In genomic region chr20:13786143-13786828, GRCh38 we compare ENCODE assay signal across 8 cellular contexts. TPM values are rescaled to one million over a fixed set of nuclear protein-coding genes. Genes with fewer than 3 reads are reported as not detected.
DNase-seq lines count a peak whose midpoint lies in the region; ATAC-seq and TF ChIP-seq lines count a peak whose summit lies in the region.

No MANE protein-coding gene starts in this region.

- peak overlapping the region; percentile 92 for H3K4me3 Mint-ChIP-seq in activated CD4-positive, alpha-beta T cell treated with anti-CD3 and anti-CD28 coated beads, Interleukin-2, amount 10 ng/mL, durations not matched to agents 24 days and 14 days
- peak overlapping the region; percentile 95 for H3K4me3 Mint-ChIP-seq in activated CD8-positive, alpha-beta T cell treated with anti-CD3 and anti-CD28 coated beads, Interleukin-2, amount 10 ng/mL, durations not matched to agents 7 days and 5 days

- H3K4me3 ChIP-seq in iPS-18c (ENCODE audit: insufficient read depth, low read depth, low read length) (peak overlapping the region; percentile 85), stomach smooth muscle (ENCODE audit: low read length in 2 of 2) (peak overlapping the region; percentile 69 to 97)

- intact Hi-C loops in activated CD4-positive, alpha-beta T cell treated with anti-CD3 and anti-CD28 coated beads, Interleukin-2, amount 10 ng/mL, durations not matched to agents 24 days and 14 days (cut with micrococcal nuclease): loop anchor here (10.0 kb wide), 1 partner anchor 561 kb away; the partner anchor contains the start of gene ISM1

- no peak for DNase-seq in activated CD4-positive, alpha-beta T cell treated with anti-CD3 and anti-CD28 coated beads, Interleukin-2, amount 10 ng/mL, durations not matched to agents 24 days and 14 days
- DNase-seq in activated CD4-positive, alpha-beta T cell treated with anti-CD3 and anti-CD28 coated beads for 1 hour: no peak
- no peak for DNase-seq in activated CD8-positive, alpha-beta T cell treated with anti-CD3 and anti-CD28 coated beads, Interleukin-2, amount 10 ng/mL, durations not matched to agents 7 days and 5 days
- no peak for DNase-seq in SHP77 (lab: John Stamatoyannopoulos, UW)
- DNase-seq in GM10248 (ENCODE audit: extremely low spot score): no peak
- no peak for DNase-seq in GM13977 (ENCODE audit: low spot score)

- H3K9me3 Mint-ChIP-seq in activated CD4-positive, alpha-beta T cell treated with anti-CD3 and anti-CD28 coated beads, Interleukin-2, amount 10 ng/mL, durations not matched to agents 24 days and 14 days: no peaks in the 10 kb centered on the region
- H3K9me3 Mint-ChIP-seq in activated CD8-positive, alpha-beta T cell treated with anti-CD3 and anti-CD28 coated beads, Interleukin-2, amount 10 ng/mL, durations not matched to agents 7 days and 5 days (ENCODE audit: insufficient read depth): no peaks in the 10 kb centered on the region

- ATAC-seq in activated CD8-positive, alpha-beta T cell treated with anti-CD3 and anti-CD28 coated beads, Interleukin-2, amount 10 ng/mL, durations not matched to agents 7 days and 5 days: no peak

- no peak for TF ChIP-seq CTCF in GM10248 (IDR thresholded peaks at IDR 0.05; ENCODE audit: control extremely low read depth, extremely low read depth, low read depth, missing control alignments)
- TF ChIP-seq CTCF in GM13977 (IDR thresholded peaks at IDR 0.05; ENCODE audit: extremely low read depth, insufficient read depth, missing control alignments): no peak

- peak overlapping the region; percentile 78 for H3K27ac Mint-ChIP-seq in activated CD4-positive, alpha-beta T cell treated with anti-CD3 and anti-CD28 coated beads, Interleukin-2, amount 10 ng/mL, durations not matched to agents 24 days and 14 days
- peak overlapping the region; percentile 77 for H3K27ac Mint-ChIP-seq in activated CD8-positive, alpha-beta T cell treated with anti-CD3 and anti-CD28 coated beads, Interleukin-2, amount 10 ng/mL, durations not matched to agents 7 days and 5 days

- H3K9ac ChIP-seq in stomach smooth muscle (ENCODE audit: low read length in 2 of 2): peak overlapping the region; percentile 57 to 93

- in situ Hi-C loops in GM13977 (cut with MboI; ENCODE audit: low pct_unique_long_range_greater_than_20kb, low sequenced_read_pairs, unreplicated experiment): no loop called here

- peaks cover 26% of the 10 kb centered on the region for H3K4me1 Mint-ChIP-seq in activated CD4-positive, alpha-beta T cell treated with anti-CD3 and anti-CD28 coated beads, Interleukin-2, amount 10 ng/mL, durations not matched to agents 24 days and 14 days
- peaks cover 34% of the 10 kb centered on the region for H3K4me1 Mint-ChIP-seq in activated CD8-positive, alpha-beta T cell treated with anti-CD3 and anti-CD28 coated beads, Interleukin-2, amount 10 ng/mL, durations not matched to agents 7 days and 5 days (ENCODE audit: low read depth)

- no peaks in the 10 kb centered on the region for H3K27me3 ChIP-seq in stomach smooth muscle (ENCODE audit: control insufficient read depth in 1 of 2, insufficient read depth in 2 of 2, low read length in 2 of 2)

- CTCF ChIA-PET in activated CD8-positive, alpha-beta T cell treated with anti-CD3 and anti-CD28 coated beads, Interleukin-2, amount 10 ng/mL, durations not matched to agents 7 days and 5 days (lab: Charles Lee): interaction anchor here (1.0 to 3.2 kb wide), 3 partner anchors 14 to 176 kb away, joined by 3 to 29 read pairs (median 3); no protein-coding TSS in a partner anchor
- CTCF ChIA-PET in GM10248 (lab: Yijun Ruan, JAX): interaction anchor here (0.8 to 4.0 kb wide), 9 partner anchors 8 to 664 kb away, joined by 3 to 40 read pairs (median 5); no protein-coding TSS in a partner anchor

- H3K27ac ChIP-seq in stomach smooth muscle (ENCODE audit: low read length): no peak overlapping the region

- no peaks in the 10 kb centered on the region for H3K9me3 ChIP-seq in iPS-18c (ENCODE audit: control insufficient read depth, insufficient read depth, low read length)
- H3K9me3 ChIP-seq in stomach smooth muscle (ENCODE audit: control insufficient read depth in 2 of 2, low read length in 2 of 2): no peaks in the 10 kb centered on the region

- H3K27me3 Mint-ChIP-seq in activated CD4-positive, alpha-beta T cell treated with anti-CD3 and anti-CD28 coated beads, Interleukin-2, amount 10 ng/mL, durations not matched to agents 24 days and 14 days: no peaks in the 10 kb centered on the region
- H3K27me3 Mint-ChIP-seq in activated CD8-positive, alpha-beta T cell treated with anti-CD3 and anti-CD28 coated beads, Interleukin-2, amount 10 ng/mL, durations not matched to agents 7 days and 5 days (ENCODE audit: low read depth): no peaks in the 10 kb centered on the region

- H3K4me1 ChIP-seq in stomach smooth muscle (ENCODE audit: control insufficient read depth, insufficient read depth, low read length): peaks cover 21% of the 10 kb centered on the region

- POLR2A ChIA-PET in activated CD8-positive, alpha-beta T cell treated with anti-CD3 and anti-CD28 coated beads, Interleukin-2, amount 10 ng/mL, durations not matched to agents 7 days and 5 days (lab: Charles Lee): interaction anchor here (0.8 to 2.2 kb wide), 2 partner anchors 14 to 147 kb away, joined by 5 to 7 read pairs; partner anchors contain the start of gene TASP1
- POLR2A ChIA-PET in GM10248 (lab: Yijun Ruan, JAX): no interaction called here

- H3K36me3 Mint-ChIP-seq in activated CD4-positive, alpha-beta T cell treated with anti-CD3 and anti-CD28 coated beads, Interleukin-2, amount 10 ng/mL, durations not matched to agents 24 days and 14 days (ENCODE audit: low read depth): peaks cover 48% of the 10 kb centered on the region
- H3K36me3 Mint-ChIP-seq in activated CD8-positive, alpha-beta T cell treated with anti-CD3 and anti-CD28 coated beads, Interleukin-2, amount 10 ng/mL, durations not matched to agents 7 days and 5 days (ENCODE audit: low read depth): peaks cover 53% of the 10 kb centered on the region

- H3K36me3 ChIP-seq in stomach smooth muscle (ENCODE audit: control insufficient read depth in 2 of 2, insufficient read depth in 2 of 2, low read length in 2 of 2): peaks cover 7 to 15% of the 10 kb centered on the region in 2 donors

RNA-seq across cellular contexts. Expression of gene NDUFAF5, which starts 1.5 kb away (rescaled TPM):
- 32.3 and 32.8 TPM in 2 replicates for total RNA-seq in activated CD4-positive, alpha-beta T cell treated with anti-CD3 and anti-CD28 coated beads, Interleukin-2, amount 10 ng/mL, durations not matched to agents 24 days and 14 days
- 10 to 100 TPM; 26.3 to 34.6 TPM for total RNA-seq in activated CD8-positive, alpha-beta T cell treated with anti-CD3 and anti-CD28 coated beads, Interleukin-2, amount 10 ng/mL, durations not matched to agents 7 days and 5 days

RNA-seq across cellular contexts. Expression of gene ESF1, which starts 1.6 kb away (rescaled TPM):
- 32.8 and 34.5 TPM in 2 replicates for total RNA-seq in activated CD4-positive, alpha-beta T cell treated with anti-CD3 and anti-CD28 coated beads, Interleukin-2, amount 10 ng/mL, durations not matched to agents 24 days and 14 days
- total RNA-seq in activated CD8-positive, alpha-beta T cell treated with anti-CD3 and anti-CD28 coated beads, Interleukin-2, amount 10 ng/mL, durations not matched to agents 7 days and 5 days: 10 to 100 TPM; 13.1 to 13.2 TPM
